In the genomic region with DNA sequence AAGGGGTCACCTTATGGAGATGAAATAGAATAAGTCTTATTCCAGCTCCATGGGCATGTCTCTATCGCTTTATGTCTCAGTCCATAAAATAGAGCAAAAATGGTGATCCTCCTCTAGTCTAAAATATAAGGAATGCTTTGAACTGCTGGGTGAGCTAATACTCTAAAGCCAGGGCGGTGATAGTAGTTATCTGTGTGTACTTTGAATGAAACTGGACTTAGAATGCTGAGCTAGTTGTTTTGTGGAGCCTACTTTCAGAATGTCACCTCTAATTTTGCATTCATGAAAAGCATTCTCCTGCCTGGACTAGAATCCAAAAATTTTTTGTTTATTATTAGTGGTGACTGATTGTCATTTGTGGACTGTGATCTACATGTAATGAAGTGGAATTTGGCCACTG, we compare ENCODE assay signal across 24 cellular contexts.
"Had no signal": no experiment of that assay in that cellular context is flagged by ENCODE, and none has a peak within 500 bp of the region (broad histone marks: within the 10 kb centered on the region; RNA-seq: fewer than 3 reads in every experiment).

No MANE protein-coding gene starts in this region.

- H3K4me3 Mint-ChIP-seq: activated CD4-positive, alpha-beta memory T cell treated with anti-CD3 and anti-CD28 coated beads, Interleukin-2, amount 10 ng/mL, durations not matched to agents 7 days and 5 days; activated CD4-positive, alpha-beta T cell treated with anti-CD3 and anti-CD28 coated beads, Interleukin-2, amount 10 ng/mL, durations not matched to agents 7 days and 5 days; activated T-cell treated with anti-CD3 and anti-CD28 coated beads, Interleukin-2, amount 50 U/mL, for 4 hours; activated T-helper 17 cell treated with anti-CD3 and anti-CD28 coated beads, Interleukin-2, amount 50 U/mL, for 72 hours; natural killer cell treated with Interleukin-12 subunit alpha and Interleukin-12 subunit beta and Interleukin-15 and Interleukin-18, amount 100 ng/mL, for 72 hours; WTC11 had no signal

- FAIRE-seq: endothelial cell of umbilical vein, urothelium cell line had no signal

- H3K27me3 ChIP-seq: breast epithelium had no signal

- DNase-seq: activated CD4-positive, alpha-beta memory T cell treated with anti-CD3 and anti-CD28 coated beads, Interleukin-2, amount 10 ng/mL, durations not matched to agents 7 days and 5 days; activated CD4-positive, alpha-beta T cell treated with anti-CD3 and anti-CD28 coated beads for 1 hour; activated CD4-positive, alpha-beta T cell treated with anti-CD3 and anti-CD28 coated beads, Interleukin-2, amount 10 ng/mL, durations not matched to agents 7 days and 5 days; activated T-cell treated with anti-CD3 and anti-CD28 coated beads, Interleukin-2, amount 50 U/mL, for 4 hours; central memory CD4-positive, alpha-beta T cell; foreskin fibroblast; head of caudate nucleus; lower lobe of right lung; mesenchymal stem cell; mucosa of descending colon; posterior cingulate gyrus; right cardiac atrium; stimulated activated CD4-positive, alpha-beta T cell treated with anti-CD3 and anti-CD28 coated beads, Interleukin-2, amount 100 ng/mL, for 48 hours; stimulated activated naive CD8-positive, alpha-beta T cell treated with anti-CD3 and anti-CD28 coated beads, Interleukin-15, Interleukin-2, amounts not matched to agents 100 U/mL and 50 U/mL, for 24 hours; trophoblast cell had no signal

- H3K9me3 Mint-ChIP-seq: activated CD4-positive, alpha-beta memory T cell treated with anti-CD3 and anti-CD28 coated beads, Interleukin-2, amount 10 ng/mL, durations not matched to agents 7 days and 5 days; activated CD4-positive, alpha-beta T cell treated with anti-CD3 and anti-CD28 coated beads, Interleukin-2, amount 10 ng/mL, durations not matched to agents 7 days and 5 days; activated naive CD4-positive, alpha-beta T cell treated with anti-CD3 and anti-CD28 coated beads, Interleukin-2, amount 50 U/mL, for 72 hours; activated T-cell treated with anti-CD3 and anti-CD28 coated beads, Interleukin-2, amount 50 U/mL, for 4 hours; natural killer cell treated with Interleukin-12 subunit alpha and Interleukin-12 subunit beta and Interleukin-15 and Interleukin-18, amount 100 ng/mL, for 72 hours; WTC11 had no signal

- H3K27me3 Mint-ChIP-seq: activated CD4-positive, alpha-beta memory T cell treated with anti-CD3 and anti-CD28 coated beads, Interleukin-2, amount 10 ng/mL, durations not matched to agents 7 days and 5 days; activated CD4-positive, alpha-beta T cell treated with anti-CD3 and anti-CD28 coated beads, Interleukin-2, amount 10 ng/mL, durations not matched to agents 7 days and 5 days; activated T-helper 17 cell treated with anti-CD3 and anti-CD28 coated beads, Interleukin-2, amount 50 U/mL, for 72 hours had no signal

- H3K36me3 ChIP-seq: breast epithelium, lower lobe of right lung, thoracic aorta had no signal

- H3K27ac ChIP-seq: breast epithelium, thoracic aorta had no signal

- H3K36me3 Mint-ChIP-seq: activated naive CD4-positive, alpha-beta T cell treated with anti-CD3 and anti-CD28 coated beads, Interleukin-2, amount 50 U/mL, for 72 hours; natural killer cell treated with Interleukin-12 subunit alpha and Interleukin-12 subunit beta and Interleukin-15 and Interleukin-18, amount 100 ng/mL, for 72 hours; WTC11 had no signal

- H3K9me3 ChIP-seq: breast epithelium, lower lobe of right lung, mucosa of descending colon, thoracic aorta had no signal

- H3K27ac Mint-ChIP-seq: activated CD4-positive, alpha-beta memory T cell treated with anti-CD3 and anti-CD28 coated beads, Interleukin-2, amount 10 ng/mL, durations not matched to agents 7 days and 5 days; activated naive CD4-positive, alpha-beta T cell treated with anti-CD3 and anti-CD28 coated beads, Interleukin-2, amount 50 U/mL, for 72 hours; activated T-helper 17 cell treated with anti-CD3 and anti-CD28 coated beads, Interleukin-2, amount 50 U/mL, for 72 hours; natural killer cell treated with Interleukin-12 subunit alpha and Interleukin-12 subunit beta and Interleukin-15 and Interleukin-18, amount 100 ng/mL, for 72 hours; WTC11 had no signal

- ATAC-seq: activated naive CD4-positive, alpha-beta T cell treated with anti-CD3 and anti-CD28 coated beads, Interleukin-2, amount 50 U/mL, for 72 hours; activated T-cell treated with anti-CD3 and anti-CD28 coated beads, Interleukin-2, amount 50 U/mL, for 4 hours; activated T-helper 17 cell treated with anti-CD3 and anti-CD28 coated beads, Interleukin-2, amount 50 U/mL, for 72 hours; left lobe of liver; lower lobe of right lung; mucosa of descending colon; natural killer cell treated with Interleukin-12 subunit alpha and Interleukin-12 subunit beta and Interleukin-15 and Interleukin-18, amount 100 ng/mL, for 72 hours; right cardiac atrium; stimulated activated naive CD8-positive, alpha-beta T cell treated with anti-CD3 and anti-CD28 coated beads, Interleukin-15, Interleukin-2, amounts not matched to agents 100 U/mL and 50 U/mL, for 24 hours; WTC11 had no signal

- H3K4me3 ChIP-seq: breast epithelium, lower lobe of right lung, mucosa of descending colon, thoracic aorta had no signal

- H3K4me1 ChIP-seq: breast epithelium had no signal
